In genomic region chr3:1026395-1026794, GRCh38 we compare ENCODE assay signal across 23 cellular contexts.
"Had no signal": no experiment of that assay in that cellular context is flagged by ENCODE, and none has a peak within 500 bp of the region (broad histone marks: within the 10 kb centered on the region; RNA-seq: fewer than 3 reads in every experiment).

No MANE protein-coding gene starts in this region.

- H3K4me3 ChIP-seq: left ventricle myocardium inferior, lung, pancreas, prostate gland, spleen, suprapubic skin, thoracic aorta, tibial artery, upper lobe of right lung had no signal

- H3K27me3 ChIP-seq: pancreas, spleen, suprapubic skin, tibial artery, upper lobe of right lung had no signal

- DNase-seq: hippocampal formation; immature natural killer cell; islet precursor cell; left ventricle myocardium inferior; mesendoderm; naive B cell; natural killer cell; nephron progenitor cell; nucleus accumbens; pancreas; posterior cingulate gyrus; retina; right cardiac atrium; small intestine; spleen; stimulated activated CD4-positive, alpha-beta T cell treated with anti-CD3 and anti-CD28 coated beads, Interleukin-4, amount 100 ng/mL, for 24 hours; stimulated activated naive CD4-positive, alpha-beta T cell; tibial artery; upper lobe of right lung had no signal

- H3K4me1 ChIP-seq: left ventricle myocardium inferior, pancreas, prostate gland, spleen, suprapubic skin, tibial artery, upper lobe of right lung had no signal

- H3K36me3 ChIP-seq: left ventricle myocardium inferior, pancreas, prostate gland, spleen, suprapubic skin, thoracic aorta, tibial artery, upper lobe of right lung had no signal

- H3K27ac ChIP-seq: left ventricle myocardium inferior, pancreas, prostate gland, spleen, suprapubic skin, thoracic aorta, tibial artery, upper lobe of right lung had no signal

- H3K9me3 ChIP-seq: pancreas, prostate gland, suprapubic skin, thoracic aorta, tibial artery, upper lobe of right lung had no signal
